8 cellular contexts compared by ENCODE assay signal in genomic region chr9:70421020-70421271, GRCh38. TPM values are rescaled to one million over a fixed set of nuclear protein-coding genes. Genes with fewer than 3 reads are reported as not detected.
DNase-seq lines count a peak whose midpoint lies in the region; ATAC-seq and TF ChIP-seq lines count a peak whose summit lies in the region.

No MANE protein-coding gene starts in this region.

- CTCF ChIA-PET in CD8-positive, alpha-beta memory T cell (lab: Charles Lee), result interaction anchor here (1.0 to 2.4 kb wide), 9 partner anchors 10 to 181 kb away, joined by 3 to 13 read pairs (median 4); no protein-coding TSS in a partner anchor
- CTCF ChIA-PET in PC-3 (lab: Charles Lee) (no interaction called here), HEK293T (lab: Yijun Ruan, JAX) (interaction anchor here (1.5 kb wide), 1 partner anchor 63 kb away, joined by 4 read pairs; no protein-coding TSS in a partner anchor)

- H3K4me3 Mint-ChIP-seq in CD8-positive, alpha-beta memory T cell, result peak overlapping the region; percentile 93 to 98 (median 96)

- no peaks in the 10 kb centered on the region for H3K9me3 ChIP-seq in CD8-positive, alpha-beta memory T cell (ENCODE audit: low read length)
- no peaks in the 10 kb centered on the region for H3K9me3 ChIP-seq in PC-3 (ENCODE audit: low read length)
- no peaks in the 10 kb centered on the region for H3K9me3 ChIP-seq in effector memory CD4-positive, alpha-beta T cell (ENCODE audit: control insufficient read depth, low read length)
- H3K9me3 ChIP-seq in neuron (ENCODE audit: low read length), result no peaks in the 10 kb centered on the region

- no peaks in the 10 kb centered on the region for H3K9me2 ChIP-seq in PC-3 (replicated peaks; ENCODE audit: low read length)

- peaks cover 42 to 54% (median 50%) of the 10 kb centered on the region in 3 donors for H3K4me1 Mint-ChIP-seq in CD8-positive, alpha-beta memory T cell

- H3K4me3 ChIP-seq in CD8-positive, alpha-beta memory T cell (ENCODE audit: low read length), result peak overlapping the region; percentile 90
- H3K4me3 ChIP-seq in PC-3 (ENCODE audit: low read length), result peak overlapping the region; percentile 72; the same call in 1 of the 2 replicates
- H3K4me3 ChIP-seq in effector memory CD4-positive, alpha-beta T cell (ENCODE audit: insufficient read depth, low read depth, low read length, poor library complexity, severe bottlenecking), result peak overlapping the region; percentile 57
- peak overlapping the region; percentile 57 for H3K4me3 ChIP-seq in neuron (ENCODE audit: low read length)

- H3K4me1 ChIP-seq in CD8-positive, alpha-beta memory T cell (ENCODE audit: insufficient read depth, low read length), result peaks cover 37% of the 10 kb centered on the region
- peaks cover 28% of the 10 kb centered on the region for H3K4me1 ChIP-seq in PC-3 (ENCODE audit: insufficient read depth, low read length)
- peaks cover 33% of the 10 kb centered on the region for H3K4me1 ChIP-seq in effector memory CD4-positive, alpha-beta T cell (ENCODE audit: control insufficient read depth, insufficient read depth, low read length, poor library complexity, severe bottlenecking)
- H3K4me1 ChIP-seq in neuron (ENCODE audit: insufficient read depth, low read length), result peaks cover 21% of the 10 kb centered on the region

- no peaks in the 10 kb centered on the region for H3K36me3 ChIP-seq in CD8-positive, alpha-beta memory T cell (ENCODE audit: insufficient read depth, low read length)
- H3K36me3 ChIP-seq in PC-3 (ENCODE audit: low read depth, low read length) (no peaks in the 10 kb centered on the region), neuron (ENCODE audit: insufficient read depth, low read length) (no peaks in the 10 kb centered on the region)
- no peaks in the 10 kb centered on the region for H3K36me3 ChIP-seq in effector memory CD4-positive, alpha-beta T cell (ENCODE audit: control insufficient read depth, insufficient read depth, low read length)

- no peak for TF ChIP-seq CTCF in PC-3 (conservative IDR thresholded peaks at IDR 0.05; ENCODE audit: low read depth, low read length)

- H3K79me2 ChIP-seq in PC-3 (ENCODE audit: low read length), result no peaks in the 10 kb centered on the region

- H3K36me3 Mint-ChIP-seq in CD8-positive, alpha-beta memory T cell, result peaks cover 0 to 4% (median 0%) of the 10 kb centered on the region in 3 donors

- no peak for DNase-seq in CD8-positive, alpha-beta memory T cell
- DNase-seq in PC-3 (no peak), NCI-H146 (lab: John Stamatoyannopoulos, UW) (no peak), NCI-H2227 (lab: John Stamatoyannopoulos, UW; ENCODE audit: unreplicated experiment) (no peak), HEK293T (ENCODE audit: extremely low spot score) (no peak)
- DNase-seq in effector memory CD4-positive, alpha-beta T cell, result no peak

- H3K27me3 ChIP-seq in CD8-positive, alpha-beta memory T cell (ENCODE audit: insufficient read depth, low read length, poor library complexity, severe bottlenecking), result no peaks in the 10 kb centered on the region
- H3K27me3 ChIP-seq in PC-3 (ENCODE audit: low read length) (peaks cover 3% of the 10 kb centered on the region; the same call in 1 of the 2 replicates), neuron (ENCODE audit: insufficient read depth, low read length) (peaks cover 29% of the 10 kb centered on the region)
- H3K27me3 ChIP-seq in effector memory CD4-positive, alpha-beta T cell (replicated peaks; ENCODE audit: control insufficient read depth, insufficient read depth, low read length, poor library complexity, severe bottlenecking), result no peaks in the 10 kb centered on the region

- peaks cover 0 to 2% of the 10 kb centered on the region in 2 donors for H3K27me3 Mint-ChIP-seq in CD8-positive, alpha-beta memory T cell

- no peaks in the 10 kb centered on the region for H3K9me3 Mint-ChIP-seq in CD8-positive, alpha-beta memory T cell

- peak overlapping the region; percentile 97 to 100 (median 98) for H3K27ac Mint-ChIP-seq in CD8-positive, alpha-beta memory T cell

- POLR2A ChIA-PET in CD8-positive, alpha-beta memory T cell (lab: Charles Lee), result interaction anchor here (0.8 to 4.2 kb wide), 11 partner anchors 8 to 181 kb away, joined by 3 to 29 read pairs (median 4); partner anchors contain the start of gene KLF9
- POLR2A ChIA-PET in PC-3 (lab: Charles Lee; ENCODE audit: unreplicated experiment) (no interaction called here), HEK293T (lab: Yijun Ruan, JAX) (interaction anchor here (0.8 to 4.9 kb wide), 11 partner anchors 8 to 180 kb away, joined by 3 to 74 read pairs (median 5); no protein-coding TSS in a partner anchor)

- peak overlapping the region; percentile 86; the same call in 1 of the 2 replicates for H2AFZ ChIP-seq in PC-3 (ENCODE audit: low read length)
- H2AFZ ChIP-seq in neuron (ENCODE audit: low read depth, low read length), result peak overlapping the region; percentile 88

- intact Hi-C loops in PC-3 (cut with micrococcal nuclease), result loop anchor here (5.0 to 10.0 kb wide), 2 partner anchors 164 to 184 kb away; partner anchors contain the start of gene SMC5

- BruUV-seq in PC-3 (replicated peaks; lab: Mats Ljungman, UMichigan), result no TSS peak

- no peaks in the 10 kb centered on the region for H3F3A ChIP-seq in PC-3 (ENCODE audit: low read length, unreplicated experiment)

- peak overlapping the region; percentile 96 for H3K27ac ChIP-seq in CD8-positive, alpha-beta memory T cell (ENCODE audit: low read depth, low read length)
- H3K27ac ChIP-seq in PC-3 (ENCODE audit: low read length), result peak overlapping the region; percentile 75
- peak overlapping the region; percentile 95 for H3K27ac ChIP-seq in effector memory CD4-positive, alpha-beta T cell (ENCODE audit: insufficient read depth, low read length, poor library complexity, severe bottlenecking)

- H3K4me2 ChIP-seq in PC-3 (ENCODE audit: low read length), result peak overlapping the region; percentile 97

- H3K9ac ChIP-seq in PC-3 (ENCODE audit: low read length), result peak overlapping the region; percentile 62

- H4K20me1 ChIP-seq in PC-3 (ENCODE audit: low read length), result no peaks in the 10 kb centered on the region

- no peak for ATAC-seq in PC-3
- no peak for ATAC-seq in HG03565 (IDR thresholded peaks at IDR 0.05; ENCODE audit: unreplicated experiment)

TF ChIP-seq in HEK293T, 16 proteins besides CTCF, POLR2A, EP300 and RAD21:
- TF ChIP-seq SP1 (IDR thresholded peaks at IDR 0.05) (no peak), FOXK2 (IDR thresholded peaks at IDR 0.05) (no peak), LEF1 (IDR thresholded peaks at IDR 0.05; ENCODE audit: borderline replicate concordance) (no peak), ELF4 (IDR thresholded peaks at IDR 0.05) (no peak), CTBP1 (IDR thresholded peaks at IDR 0.05; ENCODE audit: borderline replicate concordance) (no peak), FOXM1 (IDR thresholded peaks at IDR 0.05; ENCODE audit: borderline replicate concordance) (no peak), TARDBP (IDR thresholded peaks at IDR 0.05) (no peak), SUZ12 (IDR thresholded peaks at IDR 0.05) (no peak), NFRKB (IDR thresholded peaks at IDR 0.05) (no peak), PKNOX1 (IDR thresholded peaks at IDR 0.05) (no peak), FOXA1 (IDR thresholded peaks at IDR 0.05) (no peak), ARNT (IDR thresholded peaks at IDR 0.05) (no peak), ZNF384 (IDR thresholded peaks at IDR 0.05) (no peak), BHLHE40 (IDR thresholded peaks at IDR 0.05; ENCODE audit: borderline replicate concordance) (no peak), L3MBTL2 (conservative IDR thresholded peaks at IDR 0.05) (no peak; the same call in 1 of the 2 replicates), HDGF (IDR thresholded peaks at IDR 0.05; ENCODE audit: borderline replicate concordance) (no peak)

RNA-seq across cellular contexts. Expression of gene KLF9, which starts 6.5 kb away (rescaled TPM):
- total RNA-seq in CD8-positive, alpha-beta memory T cell, result 10 to 100 TPM; 19.2 to 20.2 TPM
- 3.9 TPM for polyA plus RNA-seq in CD8-positive, alpha-beta memory T cell
- total RNA-seq in PC-3 (2014; rRNA removed), result 0.35 and 0.44 TPM in 2 replicates

Comparison
In these comparisons a context has a peak if more than half of its experiments do, and no peak if none do; other contexts are left out.
1. RNA of gene KLF9, which starts 6.5 kb away (total RNA-seq): 19.2 to 20.2 TPM in CD8-positive, alpha-beta memory T cell; 0.35 to 0.44 TPM in PC-3; every median in the first group is over 10 times any median in the second.
2. Peak in every context shown above with its lines, with median percentiles within 50 percentile points of each other: H3K27ac ChIP-seq and H3K4me3 ChIP-seq.